Comparison of ENCODE assay signal across 1 cellular context in genomic region chr2:75549401-75550253, GRCh38.
TF ChIP-seq lines count a peak whose summit lies in the region.

No MANE protein-coding gene starts in this region.

TF ChIP-seq in HepG2, 621 proteins besides CTCF, POLR2A, EP300 and RAD21 (continued from another document and continues in another):
- TF ChIP-seq POLR2G (IDR thresholded peaks at IDR 0.05; ENCODE audit: low read depth, low read length) (peak; percentile 51; the same call in 1 of the 2 replicates), MEF2D (CRISPR knock-in tag; IDR thresholded peaks at IDR 0.05) (no peak), AGO2 (optimal IDR thresholded peaks at IDR 0.05; ENCODE audit: low read depth, low read length) (peak; percentile 56), ZNF710 (CRISPR knock-in tag; IDR thresholded peaks at IDR 0.05; ENCODE audit: borderline replicate concordance) (no peak), ZBTB2 (CRISPR knock-in tag; IDR thresholded peaks at IDR 0.05; ENCODE audit: low read depth) (no peak), ZNF616 (CRISPR knock-in tag; IDR thresholded peaks at IDR 0.05; ENCODE audit: low read depth) (no peak), PAF1 (CRISPR knock-in tag; IDR thresholded peaks at IDR 0.05) (no peak; the same call in 1 of the 2 replicates), HMGXB3 (CRISPR knock-in tag; IDR thresholded peaks at IDR 0.05; ENCODE audit: borderline replicate concordance) (no peak), CEBPG (CRISPR knock-in tag; IDR thresholded peaks at IDR 0.05) (no peak), KAT8 (CRISPR knock-in tag; IDR thresholded peaks at IDR 0.05) (0 out of 2 replicates have a peak, but pooled peaks have one; percentile 22), SMYD3 (CRISPR knock-in tag; IDR thresholded peaks at IDR 0.05) (no peak), ZNF432 (CRISPR knock-in tag; IDR thresholded peaks at IDR 0.05; ENCODE audit: borderline replicate concordance) (no peak), ZNF337 (CRISPR knock-in tag; IDR thresholded peaks at IDR 0.05; ENCODE audit: borderline replicate concordance, low read depth) (no peak), STAT6 (CRISPR knock-in tag; IDR thresholded peaks at IDR 0.05; ENCODE audit: borderline replicate concordance) (no peak), ZFP1 (CRISPR knock-in tag; IDR thresholded peaks at IDR 0.05) (no peak), MED13 (CRISPR knock-in tag; IDR thresholded peaks at IDR 0.05) (peak; percentile 42; the same call in 1 of the 2 replicates), ZNF441 (CRISPR knock-in tag; IDR thresholded peaks at IDR 0.05; ENCODE audit: borderline replicate concordance) (no peak), ZFX (CRISPR knock-in tag; IDR thresholded peaks at IDR 0.05; ENCODE audit: low read depth) (0 out of 2 replicates have a peak, but pooled peaks have one; percentile 21), LBX2 (CRISPR knock-in tag; IDR thresholded peaks at IDR 0.05; ENCODE audit: borderline replicate concordance) (no peak), MLXIP (CRISPR knock-in tag; IDR thresholded peaks at IDR 0.05; ENCODE audit: borderline replicate concordance) (no peak), FOXJ3 (CRISPR knock-in tag; IDR thresholded peaks at IDR 0.05; ENCODE audit: borderline replicate concordance) (no peak), TBX3 (IDR thresholded peaks at IDR 0.05; ENCODE audit: borderline replicate concordance) (no peak), ZNF30 (CRISPR knock-in tag; IDR thresholded peaks at IDR 0.05) (no peak), SALL2 (CRISPR knock-in tag; IDR thresholded peaks at IDR 0.05) (no peak), ZNF569 (CRISPR knock-in tag; IDR thresholded peaks at IDR 0.05; ENCODE audit: borderline replicate concordance) (no peak), GATAD2A (CRISPR knock-in tag; IDR thresholded peaks at IDR 0.05) (peak; percentile 46; the same call in 1 of the 2 replicates), PHF21A (CRISPR knock-in tag; IDR thresholded peaks at IDR 0.05) (peak; percentile 39; the same call in 1 of the 2 replicates), ZNF296 (CRISPR knock-in tag; conservative IDR thresholded peaks at IDR 0.05) (no peak), NFIB (CRISPR knock-in tag; IDR thresholded peaks at IDR 0.05; ENCODE audit: borderline replicate concordance) (no peak), ZNF691 (CRISPR knock-in tag; IDR thresholded peaks at IDR 0.05; ENCODE audit: borderline replicate concordance, low read depth) (no peak), ZNF703 (CRISPR knock-in tag; IDR thresholded peaks at IDR 0.05; ENCODE audit: borderline replicate concordance) (no peak), IKZF1 (IDR thresholded peaks at IDR 0.05) (no peak), REL (CRISPR knock-in tag; conservative IDR thresholded peaks at IDR 0.05) (no peak), NFKB2 (CRISPR knock-in tag; IDR thresholded peaks at IDR 0.05; ENCODE audit: borderline replicate concordance) (no peak), FLYWCH1 (CRISPR knock-in tag; IDR thresholded peaks at IDR 0.05) (no peak), ZNF709 (CRISPR knock-in tag; IDR thresholded peaks at IDR 0.05) (no peak), SIX4 (CRISPR knock-in tag; IDR thresholded peaks at IDR 0.05) (no peak), MIER3 (CRISPR knock-in tag; IDR thresholded peaks at IDR 0.05; ENCODE audit: borderline replicate concordance) (no peak), ZNF350 (CRISPR knock-in tag; IDR thresholded peaks at IDR 0.05; ENCODE audit: borderline replicate concordance, low read depth) (no peak), CCAR2 (optimal IDR thresholded peaks at IDR 0.05; ENCODE audit: low read depth, low read length) (no peak), ZNF607 (CRISPR knock-in tag; IDR thresholded peaks at IDR 0.05; ENCODE audit: borderline replicate concordance) (no peak), MYC (CRISPR knock-in tag; IDR thresholded peaks at IDR 0.05; ENCODE audit: borderline replicate concordance) (no peak), ZNF891 (CRISPR knock-in tag; IDR thresholded peaks at IDR 0.05) (no peak), TFDP1 (CRISPR knock-in tag; IDR thresholded peaks at IDR 0.05; ENCODE audit: borderline replicate concordance) (no peak), ZNF713 (CRISPR knock-in tag; IDR thresholded peaks at IDR 0.05) (no peak), NFYB (CRISPR knock-in tag; IDR thresholded peaks at IDR 0.05) (no peak), E2F2 (CRISPR knock-in tag; IDR thresholded peaks at IDR 0.05; ENCODE audit: borderline replicate concordance) (no peak)
